In genomic region chr22:44287121-44287693, GRCh38 we compare ENCODE assay signal across 25 cellular contexts. TPM values are rescaled to one million over a fixed set of nuclear protein-coding genes. Genes with fewer than 3 reads are reported as not detected.
DNase-seq lines count a peak whose midpoint lies in the region; ATAC-seq, FAIRE-seq and TF ChIP-seq lines count a peak whose summit lies in the region.
"Had no signal": no experiment of that assay in that cellular context is flagged by ENCODE, and none has a peak within 500 bp of the region (broad histone marks: within the 10 kb centered on the region; RNA-seq: fewer than 3 reads in every experiment).

No MANE protein-coding gene starts in this region.

- H3K4me3 Mint-ChIP-seq in neural crest cell, result no peak overlapping the region

- peak overlapping the region; percentile 82 for H3K27ac ChIP-seq in WERI-Rb-1
- H3K27ac ChIP-seq in right atrium auricular region, result no peak overlapping the region
- H3K27ac ChIP-seq: SJSA1 had no signal

- peak overlapping the region; percentile 88 for H3K27ac Mint-ChIP-seq in neural crest cell (ENCODE audit: unreplicated experiment)

- no peaks in the 10 kb centered on the region for H3K36me3 Mint-ChIP-seq in neural crest cell (ENCODE audit: low read depth)

- H3K27me3 ChIP-seq in WERI-Rb-1 (ENCODE audit: insufficient read depth, low read depth, severe bottlenecking) (no peaks in the 10 kb centered on the region), right atrium auricular region (no peaks in the 10 kb centered on the region)
- H3K27me3 ChIP-seq: SJSA1 had no signal

- no peak overlapping the region for H3K4me3 ChIP-seq in WERI-Rb-1 (ENCODE audit: low read depth, low read length)
- no peak overlapping the region for H3K4me3 ChIP-seq in right atrium auricular region
- H3K4me3 ChIP-seq: K562, SJSA1 had no signal

- no peak for FAIRE-seq in D721Med (lab: Jason Lieb, UNC)
- FAIRE-seq: GM18507, K562 had no signal

- TF ChIP-seq CTCF in D721Med (IDR thresholded peaks at IDR 0.05; ENCODE audit: insufficient read depth, missing control alignments), result no peak
- no peak for TF ChIP-seq CTCF in WERI-Rb-1 (IDR thresholded peaks at IDR 0.05; ENCODE audit: low read depth, low read length)
- TF ChIP-seq CTCF in neural crest cell (conservative IDR thresholded peaks at IDR 0.05), result no peak
- TF ChIP-seq CTCF in right atrium auricular region (IDR thresholded peaks at IDR 0.05), result no peak

- no peaks in the 10 kb centered on the region for H3K27me3 Mint-ChIP-seq in neural crest cell (ENCODE audit: low read depth)

- DNase-seq in D721Med (ENCODE audit: insufficient read length, low spot score) (peak; percentile 50), WERI-Rb-1 (peak; percentile 80), neural crest cell (ENCODE audit: low read depth, low spot score) (no peak), right atrium auricular region (ENCODE audit: low spot score) (no peak)
- DNase-seq in NK-92 treated with Interleukin-12 subunit alpha and Interleukin-12 subunit beta, amount 100 ng/mL, for 24 hours (lab: John Stamatoyannopoulos, UW), result no peak
- DNase-seq: Calu3, DMS153, DND-41, MV-4-11, NCI-H1105 treated with DMSO at 0.1 percent for 48 hours, NCI-H146, NCI-H1930, NCI-H446, NCI-H524 treated with DMSO at 0.1 percent for 48 hours, NCI-H774, Right ventricle myocardium superior, RPMI8226, T-helper 1 cell had no signal

- TF ChIP-seq POLR2A in GM18505 (IDR thresholded peaks at IDR 0.05; ENCODE audit: borderline replicate concordance, extremely low read depth, insufficient read depth, insufficient read length), result no peak

- peaks cover 52% of the 10 kb centered on the region for H3K4me1 Mint-ChIP-seq in neural crest cell

- H3K9me3 ChIP-seq in WERI-Rb-1 (ENCODE audit: severe bottlenecking), result no peaks in the 10 kb centered on the region
- no peaks in the 10 kb centered on the region for H3K9me3 ChIP-seq in right atrium auricular region
- H3K9me3 ChIP-seq: SJSA1 had no signal

- no peaks in the 10 kb centered on the region for H3K9me3 Mint-ChIP-seq in neural crest cell

- ATAC-seq in GM18505 (IDR thresholded peaks at IDR 0.05; ENCODE audit: unreplicated experiment) (no peak), HG03039 (IDR thresholded peaks at IDR 0.05; ENCODE audit: unreplicated experiment) (no peak)
- ATAC-seq: HCT116, K562 had no signal

- no peaks in the 10 kb centered on the region for H3K4me1 ChIP-seq in right atrium auricular region

- no peaks in the 10 kb centered on the region for H3K36me3 ChIP-seq in WERI-Rb-1
- no peaks in the 10 kb centered on the region for H3K36me3 ChIP-seq in right atrium auricular region
- H3K36me3 ChIP-seq: SJSA1 had no signal

RNA-seq across cellular contexts. Expression of gene SHISAL1, which starts 25.5 kb away (rescaled TPM):
- total RNA-seq in neural crest cell (4.2 and 4.3 TPM in 2 replicates), right atrium auricular region (1 to 10 TPM in 1 of 2 donors, under 1 TPM in 1; 0.26 to 2.0 TPM)
- total RNA-seq: Calu3, HT-29, K562 had no signal

Comparison
In these comparisons a context has a peak if more than half of its experiments do, and no peak if none do; other contexts are left out.
1. DNase-seq: peak in D721Med (single experiment) and WERI-Rb-1 (single experiment); none in neural crest cell (single experiment), NK-92 treated with Interleukin-12 subunit alpha and Interleukin-12 subunit beta, amount 100 ng/mL, for 24 hours (single experiment) and right atrium auricular region (single experiment).